Comparison of ENCODE assay signal across 9 cellular contexts in the genomic region with DNA sequence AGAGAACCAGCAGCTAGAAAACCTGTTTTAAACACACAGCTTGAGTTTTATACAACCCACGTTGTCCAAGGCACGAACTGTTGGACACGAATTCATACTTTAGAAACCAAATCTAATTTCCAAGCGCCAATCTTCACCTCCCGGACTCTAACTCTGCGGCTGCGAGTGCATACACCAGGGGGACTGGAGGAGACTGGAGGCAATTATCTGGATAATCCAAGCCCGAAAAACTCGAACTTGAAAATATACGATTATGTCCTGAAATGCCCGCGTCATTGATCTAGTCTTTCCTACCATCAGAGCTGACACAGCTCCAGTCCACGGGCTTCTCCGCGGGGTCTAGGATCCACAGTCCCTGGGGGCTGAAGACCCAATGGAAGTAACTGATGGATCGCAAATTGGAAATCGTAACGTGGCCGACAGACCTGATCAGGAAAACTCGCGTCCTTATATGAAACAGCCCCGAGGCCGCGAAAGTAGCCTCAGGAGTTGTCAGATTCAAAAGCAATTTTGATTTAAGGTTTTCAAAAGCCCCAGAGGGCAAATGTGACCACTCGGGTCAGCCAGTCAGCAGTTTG. TPM values are rescaled to one million over a fixed set of nuclear protein-coding genes. Genes with fewer than 3 reads are reported as not detected.
DNase-seq lines count a peak whose midpoint lies in the region; ATAC-seq and TF ChIP-seq lines count a peak whose summit lies in the region.
"Had no signal": no experiment of that assay in that cellular context is flagged by ENCODE, and none has a peak within 500 bp of the region (broad histone marks: within the 10 kb centered on the region; RNA-seq: fewer than 3 reads in every experiment).

No MANE protein-coding gene starts in this region.

- H2AFZ ChIP-seq in Karpas-422 (ENCODE audit: low read length) = peak overlapping the region; percentile 96
- peak overlapping the region; percentile 77 for H2AFZ ChIP-seq in hepatocyte

- H3K4me1 ChIP-seq in Karpas-422 (ENCODE audit: low read length) = peaks cover 48% of the 10 kb centered on the region
- peaks cover 11% of the 10 kb centered on the region for H3K4me1 ChIP-seq in hepatocyte (ENCODE audit: insufficient read depth)
- peaks cover 3 to 28% (median 17%) of the 10 kb centered on the region in 3 donors for H3K4me1 ChIP-seq in skeletal muscle tissue (ENCODE audit: control insufficient read depth in 3 of 3, insufficient read depth in 3 of 3, low read length in 3 of 3)

- no peak for ATAC-seq in left colon

- peaks cover 40% of the 10 kb centered on the region for H3K4me1 Mint-ChIP-seq in activated T-cell treated with anti-CD3 and anti-CD28 coated beads, Interleukin-2, amount 50 U/mL, for 24 hours (ENCODE audit: low read depth)

- no peaks in the 10 kb centered on the region for H3K9me3 Mint-ChIP-seq in activated T-cell treated with anti-CD3 and anti-CD28 coated beads, Interleukin-2, amount 50 U/mL, for 24 hours

- H3K36me3 Mint-ChIP-seq in activated T-cell treated with anti-CD3 and anti-CD28 coated beads, Interleukin-2, amount 50 U/mL, for 24 hours (ENCODE audit: low read depth) = no peaks in the 10 kb centered on the region

- H3K4me2 ChIP-seq in Karpas-422 (ENCODE audit: low read depth, low read length, poor library complexity, severe bottlenecking) (peak overlapping the region; percentile 90), hepatocyte (peak overlapping the region; percentile 98)

- H3K27ac Mint-ChIP-seq in activated T-cell treated with anti-CD3 and anti-CD28 coated beads, Interleukin-2, amount 50 U/mL, for 24 hours = no peak overlapping the region

- no peaks in the 10 kb centered on the region for H3K9me2 ChIP-seq in Karpas-422 (replicated peaks; ENCODE audit: insufficient read depth, low read length)
- no peaks in the 10 kb centered on the region for H3K9me2 ChIP-seq in hepatocyte (replicated peaks; ENCODE audit: insufficient read depth)

- no peak for TF ChIP-seq CTCF in hepatocyte (IDR thresholded peaks at IDR 0.05; ENCODE audit: poor library complexity)

- no peaks in the 10 kb centered on the region for H3K36me3 ChIP-seq in Karpas-422 (ENCODE audit: insufficient read depth, low read length)
- H3K36me3 ChIP-seq in hepatocyte (replicated peaks; ENCODE audit: insufficient read depth, low read depth) = no peaks in the 10 kb centered on the region
- peaks cover 0 to 2% (median 0%) of the 10 kb centered on the region in 3 donors for H3K36me3 ChIP-seq in skeletal muscle tissue (ENCODE audit: control insufficient read depth in 3 of 3, insufficient read depth in 3 of 3, low read length in 3 of 3)

- H3K27ac ChIP-seq in Karpas-422 (ENCODE audit: low read length) (no peak overlapping the region), hepatocyte (no peak overlapping the region), skeletal muscle tissue (ENCODE audit: low read depth, low read length) (peak overlapping the region; percentile 98)

- H3K79me2 ChIP-seq in Karpas-422 (ENCODE audit: low read length) (no peaks in the 10 kb centered on the region), hepatocyte (no peaks in the 10 kb centered on the region)

- H4K20me1 ChIP-seq in Karpas-422 (ENCODE audit: insufficient read depth, low read depth, low read length) (no peaks in the 10 kb centered on the region), hepatocyte (ENCODE audit: insufficient read depth, poor library complexity, severe bottlenecking) (no peaks in the 10 kb centered on the region)

- H3K4me3 Mint-ChIP-seq in activated T-cell treated with anti-CD3 and anti-CD28 coated beads, Interleukin-2, amount 50 U/mL, for 24 hours = peak overlapping the region; percentile 77

- intact Hi-C loops in left colon (cut with DNase I, micrococcal nuclease) = no loop called here

- H3K27me3 ChIP-seq in Karpas-422 (ENCODE audit: low read length) (no peaks in the 10 kb centered on the region), hepatocyte (peaks cover 80% of the 10 kb centered on the region), skeletal muscle tissue (ENCODE audit: control insufficient read depth in 3 of 3, insufficient read depth in 3 of 3, low read length in 3 of 3) (peaks cover 0 to 2% (median 0%) of the 10 kb centered on the region in 3 donors)

- peak overlapping the region; percentile 75 for H3K4me3 ChIP-seq in Karpas-422 (ENCODE audit: low read length)
- H3K4me3 ChIP-seq in hepatocyte = peak overlapping the region; percentile 85
- peak overlapping the region; percentile 75 to 89 (median 86) for H3K4me3 ChIP-seq in skeletal muscle tissue (ENCODE audit: low read length in 3 of 3)

- H3K27me3 Mint-ChIP-seq in activated T-cell treated with anti-CD3 and anti-CD28 coated beads, Interleukin-2, amount 50 U/mL, for 24 hours = peaks cover 76% of the 10 kb centered on the region

- H3K9ac ChIP-seq in Karpas-422 (ENCODE audit: low read length) (peak overlapping the region; percentile 77), skeletal muscle tissue (ENCODE audit: low read depth in 1 of 3, low read length in 3 of 3) (peak overlapping the region; percentile 80 to 98 (median 94))

- H3K9me3 ChIP-seq in Karpas-422 (ENCODE audit: low read length) = no peaks in the 10 kb centered on the region
- H3K9me3 ChIP-seq in hepatocyte (ENCODE audit: low read depth) = no peaks in the 10 kb centered on the region
- H3K9me3 ChIP-seq in skeletal muscle tissue (ENCODE audit: control insufficient read depth in 3 of 3, low read length in 3 of 3) = no peaks in the 10 kb centered on the region

- DNase-seq in Daoy (ENCODE audit: low read depth) = peak; percentile 52
- DNase-seq in Karpas-422 = peak; percentile 49
- no peak for DNase-seq in activated T-cell treated with anti-CD3 and anti-CD28 coated beads, Interleukin-2, amount 50 U/mL, for 24 hours
- DNase-seq in hepatocyte (ENCODE audit: low spot score) = no peak
- no peak for DNase-seq in NCI-H446 treated with DMSO at 0.1 percent for 48 hours (lab: John Stamatoyannopoulos, UW)
- no peak for DNase-seq in left colon
- DNase-seq in amniotic stem cell (lab: John Stamatoyannopoulos, UW) = no peak

- WGBS in hepatocyte (ENCODE audit: low lambda C conversion rate, missing lambda C conversion rate) = 1% methylated on average over 25 of the region's 25 CpGs

RNA-seq across cellular contexts. Expression of a gene that starts 0.8 kb away (rescaled TPM):
- total RNA-seq in Daoy (2014; rRNA removed; shearing (Covaris generic)) = 0.77 and 1.2 TPM in 2 replicates
- 0.07 and 0.11 TPM in 2 replicates for total RNA-seq in Karpas-422 (2014; rRNA removed; shearing (Covaris generic); ENCODE audit: low replicate concordance)
- total RNA-seq in hepatocyte (0.47 and 0.80 TPM in 2 replicates), skeletal muscle tissue (7.3 TPM), left colon (1 to 10 TPM in 1 of 2 donors, under 1 TPM in 1; 0.76 to 1.3 TPM)
- polyA plus RNA-seq in hepatocyte = 0.27 and 0.40 TPM in 2 replicates
- total RNA-seq: T-helper 1 cell treated with Interleukin-12 subunit alpha and Interleukin-12 subunit beta and Interleukin-4 antibody, amounts not matched to agents 30 ng/mL and 1 ng/mL, for 36 hours had no signal

RNA-seq across cellular contexts. Expression of a gene that starts 42.1 kb away (rescaled TPM):
- 32.7 and 40.2 TPM in 2 replicates for total RNA-seq in Daoy (2014; rRNA removed; shearing (Covaris generic))
- 28.6 and 34.2 TPM in 2 replicates for total RNA-seq in Karpas-422 (2014; rRNA removed; shearing (Covaris generic); ENCODE audit: low replicate concordance)
- total RNA-seq in hepatocyte = 34.1 and 42.0 TPM in 2 replicates
- 17.3 and 22.6 TPM in 2 replicates for polyA plus RNA-seq in hepatocyte
- 6.3 TPM for total RNA-seq in skeletal muscle tissue
- 10 to 100 TPM; 25.6 to 39.2 TPM for total RNA-seq in left colon

Comparison
In these comparisons a context has a peak if more than half of its experiments do, and no peak if none do; other contexts are left out.
1. DNase-seq: peak in Daoy (single experiment) and Karpas-422 (single experiment); none in activated T-cell treated with anti-CD3 and anti-CD28 coated beads, Interleukin-2, amount 50 U/mL, for 24 hours (single experiment), hepatocyte (single experiment), NCI-H446 treated with DMSO at 0.1 percent for 48 hours (single experiment), left colon (0 of 2) and amniotic stem cell (single experiment).
2. Peak in every context shown above with its lines, with median percentiles within 50 percentile points of each other: H3K4me3 ChIP-seq.